In genomic region chr10:83357004-83357403, GRCh38 we compare ENCODE assay signal across 34 cellular contexts.
"Had no signal": no experiment of that assay in that cellular context is flagged by ENCODE, and none has a peak within 500 bp of the region (broad histone marks: within the 10 kb centered on the region; RNA-seq: fewer than 3 reads in every experiment).

No MANE protein-coding gene starts in this region.

- DNase-seq: Karpas-422, Kasumi-1, MG63, MM.1S, MV-4-11, NCI-H1048, NCI-H1092, NCI-H1092 treated with DMSO at 0.1 percent for 48 hours, NCI-H1105, NCI-H1105 treated with DMSO at 0.1 percent for 48 hours, NCI-H1417, NCI-H1417 treated with DMSO at 0.1 percent for 48 hours, NCI-H1436, NCI-H1436 treated with DMSO at 0.1 percent for 48 hours, NCI-H146, NCI-H1694, NCI-H1694 treated with DMSO at 0.1 percent for 48 hours, NCI-H187, NCI-H187 treated with DMSO at 0.1 percent for 48 hours, NCI-H1930, NCI-H2029, NCI-H2029 treated with DMSO at 0.1 percent for 48 hours, NCI-H2081, NCI-H2081 treated with DMSO at 0.1 percent for 48 hours, NCI-H2107, NCI-H2171, NCI-H2171 treated with DMSO at 0.1 percent for 48 hours, NCI-H2227 treated with DMSO at 0.1 percent for 48 hours, NCI-H226, NCI-H345, NCI-H446, NCI-H446 treated with DMSO at 0.1 percent for 48 hours, NCI-H510A had no signal

- H3K27ac ChIP-seq: KMS-11 had no signal

- H3K36me3 ChIP-seq: MG63 had no signal

- H3K4me3 ChIP-seq: MG63 had no signal
